Comparison of ENCODE assay signal across 9 cellular contexts in the genomic region with DNA sequence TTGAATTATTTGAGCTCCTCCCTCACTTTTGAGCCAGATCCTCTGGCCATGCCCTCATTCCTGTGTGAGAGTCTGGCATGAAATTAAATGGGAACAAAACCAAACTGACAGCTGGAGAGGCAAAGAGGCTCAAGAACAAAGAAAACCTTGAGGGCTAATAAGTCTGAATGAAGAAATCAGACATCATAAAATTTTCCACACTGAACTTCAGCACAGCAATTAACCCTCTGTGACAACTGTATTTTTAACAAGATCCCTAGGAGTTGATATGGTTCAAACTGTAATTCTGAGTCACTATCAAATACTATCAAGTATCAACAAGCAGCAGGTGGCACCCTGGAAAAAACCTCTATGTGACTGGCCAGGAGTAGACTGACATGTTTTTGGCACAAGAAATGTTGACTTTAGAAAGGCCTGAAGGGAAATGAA.
A peak's percentile ranks its signal among the peaks of the same experiment; 100 is the strongest.
DNase-seq lines count a peak whose midpoint lies in the region; ATAC-seq and TF ChIP-seq lines count a peak whose summit lies in the region.
"Had no signal": no experiment of that assay in that cellular context is flagged by ENCODE, and none has a peak within 500 bp of the region (broad histone marks: within the 10 kb centered on the region; RNA-seq: fewer than 3 reads in every experiment).

No MANE protein-coding gene starts in this region.

- H3K4me2 ChIP-seq in parathyroid adenoma (ENCODE audit: low read length), result peak overlapping the region; percentile 21
- no peak overlapping the region for H3K4me2 ChIP-seq in MM.1S (ENCODE audit: low read depth, low read length)

- no peak for TF ChIP-seq CTCF in epithelial cell of proximal tubule (conservative IDR thresholded peaks at IDR 0.05; ENCODE audit: low read depth, low read length)
- no peak for TF ChIP-seq CTCF in parathyroid adenoma (IDR thresholded peaks at IDR 0.05)
- no peak for TF ChIP-seq CTCF in MM.1S (IDR thresholded peaks at IDR 0.05; ENCODE audit: low read length)

- H2AFZ ChIP-seq in parathyroid adenoma, result no peak overlapping the region
- no peak overlapping the region for H2AFZ ChIP-seq in MM.1S (ENCODE audit: low read length)

- H3K27ac ChIP-seq in parathyroid adenoma, result no peak overlapping the region
- H3K27ac ChIP-seq in MM.1S (ENCODE audit: low read length), result no peak overlapping the region

- H3K27me3 ChIP-seq in parathyroid adenoma (ENCODE audit: control insufficient read depth, insufficient read depth, low read length) (no peaks in the 10 kb centered on the region), MM.1S (replicated peaks; ENCODE audit: insufficient read depth, low read length) (no peaks in the 10 kb centered on the region)
- H3K27me3 ChIP-seq: upper lobe of left lung had no signal

- H3K36me3 ChIP-seq in parathyroid adenoma (ENCODE audit: control insufficient read depth, insufficient read depth, low read length) (no peaks in the 10 kb centered on the region), MM.1S (replicated peaks; ENCODE audit: insufficient read depth, low read length) (no peaks in the 10 kb centered on the region)

- H4K20me1 ChIP-seq in MM.1S (ENCODE audit: insufficient read depth, low read length), result no peaks in the 10 kb centered on the region

- no peaks in the 10 kb centered on the region for H3K9me2 ChIP-seq in MM.1S (replicated peaks; ENCODE audit: insufficient read depth, low read length)

- H3K4me3 ChIP-seq in epithelial cell of proximal tubule (ENCODE audit: low read depth, low read length) (no peak overlapping the region), parathyroid adenoma (ENCODE audit: low read depth, low read length) (no peak overlapping the region), MM.1S (ENCODE audit: low read length) (no peak overlapping the region)
- H3K4me3 ChIP-seq: upper lobe of left lung had no signal

- H3K9me3 ChIP-seq in parathyroid adenoma (ENCODE audit: control insufficient read depth, low read length) (peaks cover 4% of the 10 kb centered on the region), MM.1S (replicated peaks; ENCODE audit: insufficient read depth, low read length) (no peaks in the 10 kb centered on the region)
- H3K9me3 ChIP-seq: upper lobe of left lung had no signal

- H3K9ac ChIP-seq in parathyroid adenoma (no peak overlapping the region), MM.1S (ENCODE audit: low read length) (no peak overlapping the region)

- DNase-seq in G401 (ENCODE audit: low spot score) (peak; percentile 75), NCI-H69 (lab: John Stamatoyannopoulos, UW) (peak; percentile 88), epithelial cell of proximal tubule (ENCODE audit: low read depth) (peak; percentile 20), MM.1S (no peak)
- DNase-seq in activated CD4-positive, alpha-beta T cell treated with anti-CD3 and anti-CD28 coated beads for 1 hour, result no peak
- DNase-seq: upper lobe of left lung had no signal

- ATAC-seq in HG03175 (IDR thresholded peaks at IDR 0.05; ENCODE audit: unreplicated experiment) (no peak), HG02571 (IDR thresholded peaks at IDR 0.05; ENCODE audit: unreplicated experiment) (no peak)

- H3K4me1 ChIP-seq in parathyroid adenoma (peaks cover 10% of the 10 kb centered on the region), MM.1S (ENCODE audit: low read length) (no peaks in the 10 kb centered on the region)

- H3F3A ChIP-seq in MM.1S (ENCODE audit: insufficient read depth, low read length), result no peaks in the 10 kb centered on the region

- in situ Hi-C loops in G401 (cut with HindIII; ENCODE audit: low sequenced_read_pairs), result no loop called here

- H3K79me2 ChIP-seq in parathyroid adenoma (no peaks in the 10 kb centered on the region), MM.1S (ENCODE audit: low read length) (no peaks in the 10 kb centered on the region)

Comparison
In these comparisons a context has a peak if more than half of its experiments do, and no peak if none do; other contexts are left out.
1. DNase-seq: peak in G401 (single experiment), NCI-H69 (single experiment) and epithelial cell of proximal tubule (single experiment); none in MM.1S (single experiment) and activated CD4-positive, alpha-beta T cell treated with anti-CD3 and anti-CD28 coated beads for 1 hour (single experiment).